Comparison of ENCODE assay signal across 21 cellular contexts in the genomic region with DNA sequence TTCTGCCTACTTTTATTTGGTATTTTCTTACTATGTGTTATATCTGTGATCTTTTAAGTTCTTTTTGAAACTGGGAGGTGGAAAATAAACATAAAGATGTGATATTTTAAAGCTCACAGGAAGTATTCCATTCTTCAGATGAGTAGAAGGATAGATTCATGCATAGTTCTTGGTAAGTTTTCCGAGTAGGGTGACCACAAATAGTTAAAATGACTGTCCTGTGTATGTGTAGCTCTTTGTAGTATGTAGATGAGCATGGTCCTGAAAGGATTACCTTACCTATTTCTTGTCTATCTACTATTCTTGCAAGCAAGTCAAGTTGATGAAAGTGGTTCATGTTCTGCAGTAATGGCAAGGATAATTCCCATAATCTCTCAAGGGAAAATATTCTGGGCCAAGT. TPM values are rescaled to one million over a fixed set of nuclear protein-coding genes. Genes with fewer than 3 reads are reported as not detected.
DNase-seq lines count a peak whose midpoint lies in the region; ATAC-seq lines count a peak whose summit lies in the region.
"Had no signal": no experiment of that assay in that cellular context is flagged by ENCODE, and none has a peak within 500 bp of the region (broad histone marks: within the 10 kb centered on the region; RNA-seq: fewer than 3 reads in every experiment).

No MANE protein-coding gene starts in this region.

- peaks cover 6% of the 10 kb centered on the region for H3K9me3 Mint-ChIP-seq in activated CD4-positive, alpha-beta T cell treated with anti-CD3 and anti-CD28 coated beads, Interleukin-2, amount 10 ng/mL, durations not matched to agents 24 days and 14 days
- peaks cover 4% of the 10 kb centered on the region for H3K9me3 Mint-ChIP-seq in activated naive CD8-positive, alpha-beta T cell treated with anti-CD3 and anti-CD28 coated beads, Interleukin-2, amount 50 U/mL, for 24 hours

- intact Hi-C loops in activated CD4-positive, alpha-beta T cell treated with anti-CD3 and anti-CD28 coated beads, Interleukin-2, amount 10 ng/mL, durations not matched to agents 24 days and 14 days (cut with micrococcal nuclease), result loop anchor here (1.0 kb wide), 2 partner anchors 11 to 47 kb away; no protein-coding TSS in a partner anchor
- intact Hi-C loops in posterior vena cava (cut with DNase I), result no loop called here

- no peak for DNase-seq in activated CD4-positive, alpha-beta T cell treated with anti-CD3 and anti-CD28 coated beads, Interleukin-2, amount 10 ng/mL, durations not matched to agents 24 days and 14 days
- no peak for DNase-seq in activated CD4-positive, alpha-beta T cell treated with anti-CD3 and anti-CD28 coated beads, Interleukin-2, amount 50 U/mL, for 48 hours
- no peak for DNase-seq in activated naive CD8-positive, alpha-beta T cell treated with anti-CD3 and anti-CD28 coated beads, Interleukin-2, amount 50 U/mL, for 24 hours
- DNase-seq in NCI-H2227 (lab: John Stamatoyannopoulos, UW; ENCODE audit: unreplicated experiment) (no peak), posterior vena cava (ENCODE audit: low spot score) (no peak)
- DNase-seq: 8988T; Caco-2; CD4-positive, alpha-beta memory T cell; DMS 273 treated with DMSO at 0.1 percent for 48 hours; DMS79 treated with DMSO at 0.1 percent for 48 hours; KG1; NCI-H1092; NCI-H146; NCI-H2081; NCI-H2171; NCI-H524 treated with DMSO at 0.1 percent for 48 hours; NCI-H82; Peyer's patch had no signal

- peaks cover 7% of the 10 kb centered on the region for H3K36me3 Mint-ChIP-seq in activated CD4-positive, alpha-beta T cell treated with anti-CD3 and anti-CD28 coated beads, Interleukin-2, amount 10 ng/mL, durations not matched to agents 24 days and 14 days (ENCODE audit: low read depth)
- H3K36me3 Mint-ChIP-seq in activated naive CD8-positive, alpha-beta T cell treated with anti-CD3 and anti-CD28 coated beads, Interleukin-2, amount 50 U/mL, for 24 hours (ENCODE audit: low read depth), result peaks cover 22% of the 10 kb centered on the region

- ATAC-seq in GM18508 (IDR thresholded peaks at IDR 0.05; ENCODE audit: insufficient read depth, unreplicated experiment) (peak; percentile 71), HG02884 (IDR thresholded peaks at IDR 0.05; ENCODE audit: unreplicated experiment) (peak; percentile 55), GM19328 (IDR thresholded peaks at IDR 0.05; ENCODE audit: unreplicated experiment) (no peak)
- peak; percentile 90 for ATAC-seq in activated naive CD8-positive, alpha-beta T cell treated with anti-CD3 and anti-CD28 coated beads, Interleukin-2, amount 50 U/mL, for 24 hours

- no peaks in the 10 kb centered on the region for H3K27me3 Mint-ChIP-seq in activated CD4-positive, alpha-beta T cell treated with anti-CD3 and anti-CD28 coated beads, Interleukin-2, amount 10 ng/mL, durations not matched to agents 24 days and 14 days
- H3K27me3 Mint-ChIP-seq in activated naive CD8-positive, alpha-beta T cell treated with anti-CD3 and anti-CD28 coated beads, Interleukin-2, amount 50 U/mL, for 24 hours, result no peaks in the 10 kb centered on the region
- H3K27me3 Mint-ChIP-seq: CD4-positive, alpha-beta memory T cell had no signal

- no peak overlapping the region for H3K4me3 Mint-ChIP-seq in activated CD4-positive, alpha-beta T cell treated with anti-CD3 and anti-CD28 coated beads, Interleukin-2, amount 10 ng/mL, durations not matched to agents 24 days and 14 days
- H3K4me3 Mint-ChIP-seq in activated naive CD8-positive, alpha-beta T cell treated with anti-CD3 and anti-CD28 coated beads, Interleukin-2, amount 50 U/mL, for 24 hours, result no peak overlapping the region
- H3K4me3 Mint-ChIP-seq: CD4-positive, alpha-beta memory T cell had no signal

- peak overlapping the region; percentile 38 for H3K27ac Mint-ChIP-seq in activated CD4-positive, alpha-beta T cell treated with anti-CD3 and anti-CD28 coated beads, Interleukin-2, amount 10 ng/mL, durations not matched to agents 24 days and 14 days
- H3K27ac Mint-ChIP-seq in activated naive CD8-positive, alpha-beta T cell treated with anti-CD3 and anti-CD28 coated beads, Interleukin-2, amount 50 U/mL, for 24 hours, result peak overlapping the region; percentile 53

- peaks cover 18% of the 10 kb centered on the region for H3K4me1 Mint-ChIP-seq in activated CD4-positive, alpha-beta T cell treated with anti-CD3 and anti-CD28 coated beads, Interleukin-2, amount 10 ng/mL, durations not matched to agents 24 days and 14 days
- H3K4me1 Mint-ChIP-seq in activated naive CD8-positive, alpha-beta T cell treated with anti-CD3 and anti-CD28 coated beads, Interleukin-2, amount 50 U/mL, for 24 hours, result peaks cover 35% of the 10 kb centered on the region

RNA-seq across cellular contexts. Expression of gene SRFBP1, which starts 47.7 kb away (rescaled TPM):
- total RNA-seq in activated CD4-positive, alpha-beta T cell treated with anti-CD3 and anti-CD28 coated beads, Interleukin-2, amount 10 ng/mL, durations not matched to agents 24 days and 14 days, result 18.3 and 18.9 TPM in 2 replicates
- total RNA-seq in posterior vena cava, result 10 to 100 TPM; 11.0 to 13.4 TPM
